Comparison of ENCODE assay signal across 18 cellular contexts in genomic region chr13:106377341-106377740, GRCh38.
"Had no signal": no experiment of that assay in that cellular context is flagged by ENCODE, and none has a peak within 500 bp of the region (broad histone marks: within the 10 kb centered on the region; RNA-seq: fewer than 3 reads in every experiment).

No MANE protein-coding gene starts in this region.

- H3K27me3 ChIP-seq: gastrocnemius medialis, neural progenitor cell, ovary, sigmoid colon, suprapubic skin, transverse colon had no signal

- H3K36me3 ChIP-seq: gastrocnemius medialis, neural progenitor cell, ovary, sigmoid colon, spleen, suprapubic skin, transverse colon had no signal

- H3K4me1 ChIP-seq: gastrocnemius medialis, psoas muscle, spleen had no signal

- H3K9me3 ChIP-seq: gastrocnemius medialis, ovary, psoas muscle, sigmoid colon, spleen, suprapubic skin, transverse colon had no signal

- H3K4me3 ChIP-seq: gastrocnemius medialis, lung, neural progenitor cell, ovary, psoas muscle, sigmoid colon, spleen, suprapubic skin, transverse colon had no signal

- H2AFZ ChIP-seq: neural progenitor cell had no signal

- DNase-seq: cerebellar nuclear complex; cortex of kidney; foreskin fibroblast; gastrocnemius medialis; kidney; naive thymus-derived CD4-positive, alpha-beta T cell; ovary; psoas muscle; right cardiac atrium; sigmoid colon; spleen; stimulated activated CD4-positive, alpha-beta T cell treated with anti-CD3 and anti-CD28 coated beads, Interleukin-2, amount 100 ng/mL, for 48 hours; stimulated activated naive B cell treated with anti-CD40 and anti-IgM and Interleukin-4, amounts not matched to agents 10 μg/mL and 1 μg/mL and 100 μg/mL, for 72 hours; stimulated activated naive CD8-positive, alpha-beta T cell treated with anti-CD3 and anti-CD28 coated beads, Interleukin-15, amount 100 ng/mL, for 72 hours; transverse colon had no signal

- H3K4me2 ChIP-seq: neural progenitor cell had no signal

- H3K27ac ChIP-seq: gastrocnemius medialis, neural progenitor cell, ovary, psoas muscle, sigmoid colon, spleen, suprapubic skin, transverse colon had no signal
